11 cellular contexts compared by ENCODE assay signal in the genomic region with DNA sequence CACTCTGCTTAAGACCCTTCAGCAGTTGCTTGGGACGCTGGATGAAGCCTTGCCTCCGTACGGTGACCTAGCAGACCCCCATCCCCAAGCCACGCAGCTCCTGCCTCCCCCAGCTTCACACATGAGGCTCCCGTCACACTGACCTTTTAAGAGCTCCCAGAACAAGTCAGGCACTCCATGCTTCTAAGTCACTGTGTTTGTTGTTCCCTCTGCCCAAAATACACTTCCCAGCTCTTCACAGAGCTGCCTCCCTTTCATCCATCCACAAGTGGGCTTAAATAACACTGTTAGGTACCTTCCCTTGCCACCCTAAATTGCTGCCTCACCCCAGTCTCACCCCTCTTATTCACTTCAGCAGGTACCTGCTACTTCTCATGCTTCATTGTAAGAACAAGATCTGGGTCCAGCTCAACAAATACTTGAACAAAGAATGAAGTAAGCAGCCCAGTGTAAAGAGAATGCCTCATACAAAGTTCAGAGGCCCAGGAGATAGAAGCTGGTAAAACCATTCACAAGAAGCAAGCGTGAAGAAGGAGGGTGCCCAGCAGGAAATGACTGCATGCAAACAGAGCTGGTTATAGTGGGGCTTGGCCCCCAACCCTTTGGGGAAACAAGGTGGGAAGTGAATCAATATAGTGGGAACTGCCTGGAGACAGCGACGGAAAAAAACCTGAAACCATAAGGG. TPM values are rescaled to one million over a fixed set of nuclear protein-coding genes. Genes with fewer than 3 reads are reported as not detected.
A peak's percentile ranks its signal among the peaks of the same experiment; 100 is the strongest.
DNase-seq lines count a peak whose midpoint lies in the region; ATAC-seq and TF ChIP-seq lines count a peak whose summit lies in the region.
"Had no signal": no experiment of that assay in that cellular context is flagged by ENCODE, and none has a peak within 500 bp of the region (broad histone marks: within the 10 kb centered on the region; RNA-seq: fewer than 3 reads in every experiment).

No MANE protein-coding gene starts in this region.

- H4K20me1 ChIP-seq in MM.1S (ENCODE audit: insufficient read depth, low read length), result peaks cover 20% of the 10 kb centered on the region

- H3K9ac ChIP-seq in MM.1S (ENCODE audit: low read length), result no peak overlapping the region

- peaks cover 30 to 44% of the 10 kb centered on the region in 2 donors for H3K36me3 Mint-ChIP-seq in CD14-positive monocyte
- peaks cover 75% of the 10 kb centered on the region for H3K36me3 Mint-ChIP-seq in activated T-helper 2 cell treated with anti-CD3 and anti-CD28 coated beads, Interferon-gamma antibody, Interleukin-2, Interleukin-4, amounts not matched to agents 10 μg/mL and 5 μg/mL and 100 μg/mL, durations not matched to agents 14 hours and 24 hours and 36 hours (ENCODE audit: low read depth)

- no peaks in the 10 kb centered on the region for H3K9me3 Mint-ChIP-seq in CD14-positive monocyte
- H3K9me3 Mint-ChIP-seq in activated T-helper 2 cell treated with anti-CD3 and anti-CD28 coated beads, Interferon-gamma antibody, Interleukin-2, Interleukin-4, amounts not matched to agents 10 μg/mL and 5 μg/mL and 100 μg/mL, durations not matched to agents 14 hours and 24 hours and 36 hours, result no peaks in the 10 kb centered on the region

- no peak overlapping the region for H3K4me2 ChIP-seq in MM.1S (ENCODE audit: low read depth, low read length)

- no peak for DNase-seq in CD14-positive monocyte (ENCODE audit: low spot score)
- peak; percentile 57 for DNase-seq in DMS153 treated with DMSO at 0.1 percent for 48 hours (lab: John Stamatoyannopoulos, UW; ENCODE audit: unreplicated experiment)
- no peak for DNase-seq in activated T-helper 2 cell treated with anti-CD3 and anti-CD28 coated beads, Interferon-gamma antibody, Interleukin-2, Interleukin-4, amounts not matched to agents 10 μg/mL and 5 μg/mL and 100 μg/mL, durations not matched to agents 14 hours and 24 hours and 36 hours (ENCODE audit: low spot score)
- peak; percentile 24 for DNase-seq in mesenteric fat pad (ENCODE audit: low spot score)
- no peak for DNase-seq in MM.1S
- DNase-seq in T1000 (lab: John Stamatoyannopoulos, UW), result no peak
- DNase-seq: erythroblast, GDM1 had no signal

- no peaks in the 10 kb centered on the region for H3K9me2 ChIP-seq in MM.1S (replicated peaks; ENCODE audit: insufficient read depth, low read length)

- peaks cover 0 to 1% (median 0%) of the 10 kb centered on the region in 3 donors for H3K27me3 Mint-ChIP-seq in CD14-positive monocyte (ENCODE audit: low read depth in 3 of 3)
- no peaks in the 10 kb centered on the region for H3K27me3 Mint-ChIP-seq in activated T-helper 2 cell treated with anti-CD3 and anti-CD28 coated beads, Interferon-gamma antibody, Interleukin-2, Interleukin-4, amounts not matched to agents 10 μg/mL and 5 μg/mL and 100 μg/mL, durations not matched to agents 14 hours and 24 hours and 36 hours (ENCODE audit: low read depth)

- intact Hi-C loops in CD14-positive monocyte (cut with micrococcal nuclease), result no loop called here
- intact Hi-C loops in activated T-helper 2 cell treated with anti-CD3 and anti-CD28 coated beads, Interferon-gamma antibody, Interleukin-2, Interleukin-4, amounts not matched to agents 10 μg/mL and 5 μg/mL and 100 μg/mL, durations not matched to agents 14 hours and 24 hours and 36 hours (cut with micrococcal nuclease), result loop anchor here (10.0 kb wide), 1 partner anchor 536 kb away; a partner anchor contains a TSS

- no peak overlapping the region for H3K4me3 Mint-ChIP-seq in CD14-positive monocyte
- no peak overlapping the region for H3K4me3 Mint-ChIP-seq in activated T-helper 2 cell treated with anti-CD3 and anti-CD28 coated beads, Interferon-gamma antibody, Interleukin-2, Interleukin-4, amounts not matched to agents 10 μg/mL and 5 μg/mL and 100 μg/mL, durations not matched to agents 14 hours and 24 hours and 36 hours (ENCODE audit: low read depth)

- peaks cover 57% of the 10 kb centered on the region for H3K4me1 Mint-ChIP-seq in CD14-positive monocyte
- peaks cover 74% of the 10 kb centered on the region for H3K4me1 Mint-ChIP-seq in activated T-helper 2 cell treated with anti-CD3 and anti-CD28 coated beads, Interferon-gamma antibody, Interleukin-2, Interleukin-4, amounts not matched to agents 10 μg/mL and 5 μg/mL and 100 μg/mL, durations not matched to agents 14 hours and 24 hours and 36 hours (ENCODE audit: low read depth)

- H2AFZ ChIP-seq in MM.1S (ENCODE audit: low read length), result no peak overlapping the region

- H3K27me3 ChIP-seq in MM.1S (replicated peaks; ENCODE audit: insufficient read depth, low read length), result no peaks in the 10 kb centered on the region
- H3K27me3 ChIP-seq: SJSA1 had no signal

- H3K27ac ChIP-seq in MM.1S (ENCODE audit: low read length), result no peak overlapping the region
- H3K27ac ChIP-seq: SJSA1 had no signal

- TF ChIP-seq CTCF in CD14-positive monocyte (IDR thresholded peaks at IDR 0.05) (no peak), MM.1S (IDR thresholded peaks at IDR 0.05; ENCODE audit: low read length) (no peak)

- H3K4me3 ChIP-seq in MM.1S (ENCODE audit: low read length), result no peak overlapping the region
- H3K4me3 ChIP-seq: SJSA1 had no signal

- H3F3A ChIP-seq in MM.1S (ENCODE audit: insufficient read depth, low read length), result peaks cover 16% of the 10 kb centered on the region

- peaks cover 100% of the 10 kb centered on the region for H3K79me2 ChIP-seq in MM.1S (ENCODE audit: low read length)

- no peaks in the 10 kb centered on the region for H3K9me3 ChIP-seq in MM.1S (replicated peaks; ENCODE audit: insufficient read depth, low read length)
- H3K9me3 ChIP-seq: SJSA1 had no signal

- H3K36me3 ChIP-seq in MM.1S (replicated peaks; ENCODE audit: insufficient read depth, low read length), result no peaks in the 10 kb centered on the region; the same call in 1 of the 2 replicates

- ATAC-seq in GM18909 (IDR thresholded peaks at IDR 0.05; ENCODE audit: poor library complexity, unreplicated experiment) (no peak), GM21825 (IDR thresholded peaks at IDR 0.05; ENCODE audit: unreplicated experiment) (no peak)

- H3K4me1 ChIP-seq in MM.1S (ENCODE audit: low read length), result 0 out of 2 replicates have a peak, but pooled peaks cover 11% of the 10 kb centered on the region

- H3K27ac Mint-ChIP-seq in CD14-positive monocyte, result peak overlapping the region; percentile 4 to 78 (median 26)
- peak overlapping the region; percentile 83 for H3K27ac Mint-ChIP-seq in activated T-helper 2 cell treated with anti-CD3 and anti-CD28 coated beads, Interferon-gamma antibody, Interleukin-2, Interleukin-4, amounts not matched to agents 10 μg/mL and 5 μg/mL and 100 μg/mL, durations not matched to agents 14 hours and 24 hours and 36 hours

RNA-seq across cellular contexts. Expression of a gene that starts 5.8 kb away (rescaled TPM):
- polyA plus RNA-seq in CD14-positive monocyte, result 10 to 100 TPM; 22.6 to 27.5 TPM
- total RNA-seq in activated T-helper 2 cell treated with anti-CD3 and anti-CD28 coated beads, Interferon-gamma antibody, Interleukin-2, Interleukin-4, amounts not matched to agents 10 μg/mL and 5 μg/mL and 100 μg/mL, durations not matched to agents 14 hours and 24 hours and 36 hours, result 63.4 and 71.1 TPM in 2 replicates
- total RNA-seq in mesenteric fat pad, result 57.1 TPM

RNA-seq across cellular contexts. Expression of a gene that starts 48.6 kb away (rescaled TPM):
- 10 to 100 TPM; 32.9 to 40.6 TPM for polyA plus RNA-seq in CD14-positive monocyte
- 48.0 and 53.0 TPM in 2 replicates for total RNA-seq in activated T-helper 2 cell treated with anti-CD3 and anti-CD28 coated beads, Interferon-gamma antibody, Interleukin-2, Interleukin-4, amounts not matched to agents 10 μg/mL and 5 μg/mL and 100 μg/mL, durations not matched to agents 14 hours and 24 hours and 36 hours
- 51.9 TPM for total RNA-seq in mesenteric fat pad

Comparison
In these comparisons a context has a peak if more than half of its experiments do, and no peak if none do; other contexts are left out.
1. DNase-seq: peak in DMS153 treated with DMSO at 0.1 percent for 48 hours (single experiment) and mesenteric fat pad (single experiment); none in CD14-positive monocyte (single experiment), activated T-helper 2 cell treated with anti-CD3 and anti-CD28 coated beads, Interferon-gamma antibody, Interleukin-2, Interleukin-4, amounts not matched to agents 10 μg/mL and 5 μg/mL and 100 μg/mL, durations not matched to agents 14 hours and 24 hours and 36 hours (single experiment), MM.1S (single experiment) and T1000 (single experiment).